ENCODE assay signal across 8 cellular contexts in the genomic region with DNA sequence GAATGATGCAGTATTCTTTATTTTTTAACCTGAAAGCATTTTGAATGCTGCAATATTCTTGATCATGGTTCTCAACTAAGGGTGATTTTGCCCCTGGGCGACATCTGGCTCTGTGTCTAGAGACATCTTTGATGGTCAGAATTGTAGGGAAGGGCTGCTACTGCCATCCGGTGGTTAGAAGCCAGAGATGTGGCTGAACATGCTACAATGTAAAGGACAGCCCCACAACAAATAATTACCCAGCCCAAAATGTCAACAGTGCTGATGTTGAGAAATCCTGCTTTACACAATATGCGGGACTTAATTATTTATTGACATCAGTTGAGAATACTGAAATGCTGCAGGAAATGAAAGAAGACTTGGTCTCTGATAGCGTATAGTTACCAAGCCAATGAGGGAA. TPM values are rescaled to one million over a fixed set of nuclear protein-coding genes. Genes with fewer than 3 reads are reported as not detected.
DNase-seq lines count a peak whose midpoint lies in the region; ATAC-seq and TF ChIP-seq lines count a peak whose summit lies in the region.

No MANE protein-coding gene starts in this region.

- no peak overlapping the region for H3K4me3 ChIP-seq in fibroblast of pulmonary artery (replicated peaks; ENCODE audit: low read depth, low read length)
- no peak overlapping the region for H3K4me3 ChIP-seq in MG63

- no peaks in the 10 kb centered on the region for H3K36me3 ChIP-seq in MG63

- peaks cover 6% of the 10 kb centered on the region for H3K27me3 ChIP-seq in MG63

- H3K9me3 ChIP-seq in MG63: no peaks in the 10 kb centered on the region

- peak; percentile 62 for TF ChIP-seq CTCF in GM13977 (IDR thresholded peaks at IDR 0.05; ENCODE audit: extremely low read depth, insufficient read depth, missing control alignments)
- peak; percentile 53 for TF ChIP-seq CTCF in fibroblast of pulmonary artery (IDR thresholded peaks at IDR 0.05; ENCODE audit: low read length, missing control alignments)

- in situ Hi-C loops in GM13977 (cut with MboI; ENCODE audit: low pct_unique_long_range_greater_than_20kb, low sequenced_read_pairs, unreplicated experiment): no loop called here

- peak; percentile 22 for DNase-seq in A172 (ENCODE audit: low spot score)
- peak; percentile 23 for DNase-seq in GM13977 (ENCODE audit: low spot score)
- DNase-seq in NOMO-1 treated with DMSO at 0.1 percent for 48 hours (lab: John Stamatoyannopoulos, UW; ENCODE audit: unreplicated experiment): peak; percentile 84
- DNase-seq in fibroblast of pulmonary artery (ENCODE audit: low read depth): peak; percentile 39
- no peak for DNase-seq in activated CD4-positive, CD25-positive, alpha-beta regulatory T cell (lab: John Stamatoyannopoulos, UW)
- DNase-seq in MG63: no peak

- peak; percentile 64 for ATAC-seq in HG03159 (IDR thresholded peaks at IDR 0.05; ENCODE audit: unreplicated experiment)
- ATAC-seq in HG03139 (IDR thresholded peaks at IDR 0.05; ENCODE audit: unreplicated experiment): no peak

RNA-seq across cellular contexts. Expression of gene SERPINB2, which starts 37.5 kb away (rescaled TPM):
- total RNA-seq in A172 (2014; rRNA removed; shearing (Covaris generic)): not detected in 2 replicates
- not detected in 2 replicates for total RNA-seq in MG63 (2014; rRNA removed; shearing (Covaris generic); ENCODE audit: low replicate concordance)

RNA-seq across cellular contexts. Expression of gene SERPINB10, which starts 57.7 kb away (rescaled TPM):
- not detected in 2 replicates for total RNA-seq in A172 (2014; rRNA removed; shearing (Covaris generic))
- total RNA-seq in MG63 (2014; rRNA removed; shearing (Covaris generic); ENCODE audit: low replicate concordance): not detected in 2 replicates

Comparison
In these comparisons a context has a peak if more than half of its experiments do, and no peak if none do; other contexts are left out.
1. DNase-seq: peak in A172 (single experiment), GM13977 (single experiment), NOMO-1 treated with DMSO at 0.1 percent for 48 hours (single experiment) and fibroblast of pulmonary artery (single experiment); none in activated CD4-positive, CD25-positive, alpha-beta regulatory T cell (0 of 4) and MG63 (single experiment).